Comparison of ENCODE assay signal across 1 cellular context in the genomic region with DNA sequence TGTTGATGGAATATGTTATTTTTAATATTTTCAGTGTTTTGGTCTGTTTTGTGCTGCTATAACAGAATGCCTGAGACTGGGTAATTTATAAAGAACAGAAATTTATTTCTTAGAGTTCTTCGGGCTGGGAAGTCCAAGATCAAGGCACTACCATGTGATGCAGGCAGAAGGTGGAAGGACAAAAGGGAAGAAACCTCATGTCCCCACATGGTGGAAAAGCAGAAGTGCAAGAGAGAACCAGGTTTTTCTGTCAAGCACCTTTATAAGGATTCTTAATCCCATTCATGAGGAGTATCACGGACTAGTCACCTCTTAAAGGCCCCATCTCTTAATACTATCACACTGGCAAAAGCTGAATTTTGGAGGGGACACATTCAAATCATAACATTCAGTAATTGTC.
TF ChIP-seq lines count a peak whose summit lies in the region.

No MANE protein-coding gene starts in this region.

TF ChIP-seq in H1, 55 proteins besides CTCF, POLR2A, EP300 and RAD21:
- TF ChIP-seq, protein P1, sequence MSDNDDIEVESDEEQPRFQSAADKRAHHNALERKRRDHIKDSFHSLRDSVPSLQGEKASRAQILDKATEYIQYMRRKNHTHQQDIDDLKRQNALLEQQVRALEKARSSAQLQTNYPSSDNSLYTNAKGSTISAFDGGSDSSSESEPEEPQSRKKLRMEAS (IDR thresholded peaks at IDR 0.05) = peak; percentile 30; the same call in 1 of the 2 replicates
- TF ChIP-seq YY1 (IDR thresholded peaks at IDR 0.05; ENCODE audit: low read depth, low read length) (no peak), SIX5 (IDR thresholded peaks at IDR 0.05; ENCODE audit: low read depth, low read length) (no peak)
